12 cellular contexts compared by ENCODE assay signal in genomic region chr17:33888455-33888854, GRCh38.
"Had no signal": no experiment of that assay in that cellular context is flagged by ENCODE, and none has a peak within 500 bp of the region (broad histone marks: within the 10 kb centered on the region; RNA-seq: fewer than 3 reads in every experiment).

No MANE protein-coding gene starts in this region.

- H3K36me3 Mint-ChIP-seq: type B pancreatic cell had no signal

- H3K4me3 ChIP-seq: heart right ventricle, prostate gland, sigmoid colon had no signal

- H3K36me3 ChIP-seq: heart right ventricle, prostate gland, sigmoid colon had no signal

- H3K4me1 ChIP-seq: heart right ventricle, prostate gland, sigmoid colon had no signal

- H3K27ac ChIP-seq: heart right ventricle, prostate gland, sigmoid colon had no signal

- H3K27ac Mint-ChIP-seq: nephron progenitor cell, type B pancreatic cell had no signal

- DNase-seq: activated CD4-positive, alpha-beta T cell treated with anti-CD3 and anti-CD28 coated beads, Interleukin-2, amount 50 U/mL, for 48 hours; activated CD4-positive, CD25-positive, alpha-beta regulatory T cell treated with anti-CD3 and anti-CD28 coated beads, Interleukin-2, amount 50 U/mL, for 72 hours; activated naive CD4-positive, alpha-beta T cell; aorta; heart right ventricle; nephron progenitor cell; sigmoid colon; stimulated activated CD4-positive, alpha-beta T cell treated with anti-CD3 and anti-CD28 coated beads, Interleukin-12 subunit alpha, Interleukin-12 subunit beta, amount 100 ng/mL, for 4 hours; stimulated activated naive CD4-positive, alpha-beta T cell treated with Interleukin-2 at 50 U/mL for 16 hours; T-helper 2 cell had no signal

- H3K9me3 ChIP-seq: heart right ventricle, prostate gland, sigmoid colon had no signal

- H3K4me3 Mint-ChIP-seq: nephron progenitor cell, type B pancreatic cell had no signal

- H3K9me3 Mint-ChIP-seq: nephron progenitor cell, type B pancreatic cell had no signal

- H3K27me3 ChIP-seq: sigmoid colon had no signal
